In the genomic region with DNA sequence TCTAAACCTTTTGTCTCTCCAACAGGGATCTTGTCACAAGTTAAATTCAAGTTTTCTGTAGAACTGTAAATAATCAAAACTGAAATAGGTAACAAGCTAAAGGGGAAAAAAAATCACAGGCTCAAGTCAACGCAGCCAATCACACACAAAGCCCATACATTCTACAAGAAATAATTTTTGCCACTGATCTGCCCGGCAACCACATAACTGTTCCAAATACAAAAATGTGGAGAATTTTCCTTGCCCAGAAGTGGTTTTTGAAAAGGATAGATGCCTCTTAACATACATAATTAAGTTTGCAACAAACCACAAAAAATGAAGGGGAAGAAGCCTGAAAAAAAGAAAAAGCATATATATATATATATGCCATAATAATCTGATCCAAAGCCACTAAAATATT, we compare ENCODE assay signal across 30 cellular contexts.
"Had no signal": no experiment of that assay in that cellular context is flagged by ENCODE, and none has a peak within 500 bp of the region (broad histone marks: within the 10 kb centered on the region; RNA-seq: fewer than 3 reads in every experiment).

No MANE protein-coding gene starts in this region.

- H2AFZ ChIP-seq: parathyroid adenoma had no signal

- H3K4me3 Mint-ChIP-seq: activated CD4-positive, alpha-beta memory T cell treated with anti-CD3 and anti-CD28 coated beads, Interleukin-2, amount 10 ng/mL, durations not matched to agents 7 days and 5 days; activated CD4-positive, alpha-beta T cell treated with anti-CD3 and anti-CD28 coated beads, Interleukin-2, amount 10 ng/mL, durations not matched to agents 7 days and 5 days; activated T-cell treated with anti-CD3 and anti-CD28 coated beads, Interleukin-2, amount 50 U/mL, for 24 hours; effector memory CD8-positive, alpha-beta T cell; naive thymus-derived CD8-positive, alpha-beta T cell; neural crest cell; T-helper 17 cell had no signal

- H3K9me3 ChIP-seq: body of pancreas, gastroesophageal sphincter, spleen, suprapubic skin, tibial nerve had no signal

- H3K9ac ChIP-seq: parathyroid adenoma had no signal

- FAIRE-seq: kidney had no signal

- H3K27ac Mint-ChIP-seq: activated CD4-positive, alpha-beta memory T cell treated with anti-CD3 and anti-CD28 coated beads, Interleukin-2, amount 10 ng/mL, durations not matched to agents 7 days and 5 days; activated CD4-positive, alpha-beta T cell treated with anti-CD3 and anti-CD28 coated beads, Interleukin-2, amount 10 ng/mL, durations not matched to agents 7 days and 5 days; activated T-cell treated with anti-CD3 and anti-CD28 coated beads, Interleukin-2, amount 50 U/mL, for 24 hours; effector memory CD8-positive, alpha-beta T cell; T-helper 17 cell had no signal

- DNase-seq: activated CD4-positive, alpha-beta memory T cell treated with anti-CD3 and anti-CD28 coated beads, Interleukin-2, amount 10 ng/mL, durations not matched to agents 7 days and 5 days; activated CD4-positive, alpha-beta T cell treated with anti-CD3 and anti-CD28 coated beads for 1 hour; activated CD4-positive, alpha-beta T cell treated with anti-CD3 and anti-CD28 coated beads, Interleukin-2, amount 10 ng/mL, durations not matched to agents 7 days and 5 days; activated CD8-positive, alpha-beta memory T cell treated with anti-CD3 and anti-CD28 coated beads, Interleukin-2, amount 50 U/mL, for 48 hours; activated gamma-delta T cell treated with Interleukin-2 at 50 U/mL for 16 hours; activated naive CD4-positive, alpha-beta T cell treated with anti-CD3 and anti-CD28 coated beads, Interleukin-2, amount 50 U/mL, for 16 hours; activated T-cell treated with anti-CD3 and anti-CD28 coated beads, Interleukin-2, amount 50 U/mL, for 24 hours; anterior cingulate cortex; body of pancreas; cerebellar nuclear complex; effector memory CD8-positive, alpha-beta T cell; erythroblast; hippocampal formation; kidney; left colon; midbrain; naive thymus-derived CD8-positive, alpha-beta T cell; nucleus accumbens; right cardiac atrium; spleen; stimulated activated naive CD4-positive, alpha-beta T cell; T-helper 17 cell; T1000; WERI-Rb-1 had no signal

- H3K4me3 ChIP-seq: body of pancreas, coronary artery, gastroesophageal sphincter, spleen, suprapubic skin, tibial nerve had no signal

- H3K4me1 ChIP-seq: body of pancreas, gastroesophageal sphincter, parathyroid adenoma, spleen, suprapubic skin had no signal

- ATAC-seq: body of pancreas; effector memory CD8-positive, alpha-beta T cell; gastroesophageal sphincter; left colon; naive thymus-derived CD8-positive, alpha-beta T cell; right cardiac atrium; T-helper 17 cell had no signal

- H3K27me3 Mint-ChIP-seq: activated CD4-positive, alpha-beta memory T cell treated with anti-CD3 and anti-CD28 coated beads, Interleukin-2, amount 10 ng/mL, durations not matched to agents 7 days and 5 days; activated CD4-positive, alpha-beta T cell treated with anti-CD3 and anti-CD28 coated beads, Interleukin-2, amount 10 ng/mL, durations not matched to agents 7 days and 5 days; activated T-cell treated with anti-CD3 and anti-CD28 coated beads, Interleukin-2, amount 50 U/mL, for 24 hours; effector memory CD8-positive, alpha-beta T cell; naive thymus-derived CD8-positive, alpha-beta T cell; T-helper 17 cell had no signal

- H3K36me3 ChIP-seq: WERI-Rb-1 had no signal

- H3K27ac ChIP-seq: body of pancreas, coronary artery, gastroesophageal sphincter, parathyroid adenoma, spleen, suprapubic skin, tibial nerve, WERI-Rb-1 had no signal

- H3K9me3 Mint-ChIP-seq: activated CD4-positive, alpha-beta memory T cell treated with anti-CD3 and anti-CD28 coated beads, Interleukin-2, amount 10 ng/mL, durations not matched to agents 7 days and 5 days; effector memory CD8-positive, alpha-beta T cell; naive thymus-derived CD8-positive, alpha-beta T cell; neural crest cell had no signal

- H3K27me3 ChIP-seq: body of pancreas, gastroesophageal sphincter, spleen, suprapubic skin, tibial nerve had no signal

- H3K4me1 Mint-ChIP-seq: activated CD4-positive, alpha-beta memory T cell treated with anti-CD3 and anti-CD28 coated beads, Interleukin-2, amount 10 ng/mL, durations not matched to agents 7 days and 5 days; activated CD4-positive, alpha-beta T cell treated with anti-CD3 and anti-CD28 coated beads, Interleukin-2, amount 10 ng/mL, durations not matched to agents 7 days and 5 days; neural crest cell; T-helper 17 cell had no signal

- H3K79me2 ChIP-seq: parathyroid adenoma had no signal
